8 cellular contexts compared by ENCODE assay signal in the genomic region with DNA sequence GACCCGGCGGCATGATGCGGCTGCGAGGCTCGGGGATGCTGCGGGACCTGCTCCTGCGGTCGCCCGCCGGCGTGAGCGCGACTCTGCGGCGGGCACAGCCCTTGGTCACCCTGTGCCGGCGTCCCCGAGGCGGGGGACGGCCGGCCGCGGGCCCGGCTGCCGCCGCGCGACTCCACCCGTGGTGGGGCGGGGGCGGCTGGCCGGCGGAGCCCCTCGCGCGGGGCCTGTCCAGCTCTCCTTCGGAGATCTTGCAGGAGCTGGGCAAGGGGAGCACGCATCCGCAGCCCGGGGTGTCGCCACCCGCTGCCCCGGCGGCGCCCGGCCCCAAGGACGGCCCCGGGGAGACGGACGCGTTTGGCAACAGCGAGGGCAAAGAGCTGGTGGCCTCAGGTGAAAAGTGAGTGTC. TPM values are rescaled to one million over a fixed set of nuclear protein-coding genes. Genes with fewer than 3 reads are reported as not detected.
A peak's percentile ranks its signal among the peaks of the same experiment; 100 is the strongest.
DNase-seq lines count a peak whose midpoint lies in the region; ATAC-seq and TF ChIP-seq lines count a peak whose summit lies in the region.

No MANE protein-coding gene starts in this region.

- peak overlapping the region; percentile 64 for H3K27ac ChIP-seq in neural cell (ENCODE audit: low read length)

- DNase-seq in NB4 (ENCODE audit: low read depth) = no peak
- no peak for DNase-seq in epithelial cell of esophagus (ENCODE audit: low read depth)
- no peak for DNase-seq in OCI-M2 (lab: John Stamatoyannopoulos, UW; ENCODE audit: unreplicated experiment)
- no peak for DNase-seq in cerebellar cortex (ENCODE audit: low spot score)
- DNase-seq in foreskin melanocyte = no peak
- no peak for DNase-seq in activated CD4-positive, alpha-beta T cell treated with anti-CD3 and anti-CD28 coated beads for 48 hours

- TF ChIP-seq EP300 in neural cell (conservative IDR thresholded peaks at IDR 0.05; ENCODE audit: poor library complexity, severe bottlenecking) = no peak

- TF ChIP-seq RAD21 in neural cell (conservative IDR thresholded peaks at IDR 0.05) = no peak

- H3K4me2 ChIP-seq in neural cell (ENCODE audit: low read length) = no peak overlapping the region

- ATAC-seq in GM21360 (IDR thresholded peaks at IDR 0.05; ENCODE audit: unreplicated experiment) = peak; percentile 3

- H4K20me1 ChIP-seq in neural cell (ENCODE audit: insufficient read depth) = no peaks in the 10 kb centered on the region

- H3K9ac ChIP-seq in neural cell (ENCODE audit: low read length) = peak overlapping the region; percentile 84

- H3K79me2 ChIP-seq in neural cell (replicated peaks; ENCODE audit: insufficient read depth, low read length) = peaks cover 41% of the 10 kb centered on the region

- H3F3A ChIP-seq in neural cell (ENCODE audit: insufficient read depth, low read length, poor library complexity, severe bottlenecking) = no peaks in the 10 kb centered on the region

- TF ChIP-seq POLR2A in NB4 (IDR thresholded peaks at IDR 0.05; ENCODE audit: extremely low read depth, insufficient read length) = no peak

- no peaks in the 10 kb centered on the region for H3K9me3 ChIP-seq in neural cell (ENCODE audit: low read length)

- no peaks in the 10 kb centered on the region for H3K27me3 ChIP-seq in neural cell (ENCODE audit: insufficient read depth, low read depth, low read length)

- TF ChIP-seq CTCF in NB4 (IDR thresholded peaks at IDR 0.05; ENCODE audit: low read depth, low read length) (no peak), epithelial cell of esophagus (IDR thresholded peaks at IDR 0.05; ENCODE audit: insufficient read depth, low read depth, low read length, missing control alignments) (no peak), neural cell (IDR thresholded peaks at IDR 0.05; ENCODE audit: poor library complexity, severe bottlenecking) (no peak)

- peak overlapping the region; percentile 62 for H2AFZ ChIP-seq in neural cell (ENCODE audit: low read depth, low read length)

- H3K4me3 ChIP-seq in NB4 (ENCODE audit: low read depth, low read length) = peak overlapping the region; percentile 92
- H3K4me3 ChIP-seq in epithelial cell of esophagus (ENCODE audit: low read length) = peak overlapping the region; percentile 72
- H3K4me3 ChIP-seq in neural cell (ENCODE audit: low read length) = peak overlapping the region; percentile 92

- no peaks in the 10 kb centered on the region for H3K9me2 ChIP-seq in neural cell (ENCODE audit: insufficient read depth, low read length)

- H3K36me3 ChIP-seq in neural cell (ENCODE audit: insufficient read depth, low read length) = no peaks in the 10 kb centered on the region

TF ChIP-seq in neural cell, 6 proteins besides CTCF, POLR2A, EP300 and RAD21:
- TF ChIP-seq, protein P1, sequence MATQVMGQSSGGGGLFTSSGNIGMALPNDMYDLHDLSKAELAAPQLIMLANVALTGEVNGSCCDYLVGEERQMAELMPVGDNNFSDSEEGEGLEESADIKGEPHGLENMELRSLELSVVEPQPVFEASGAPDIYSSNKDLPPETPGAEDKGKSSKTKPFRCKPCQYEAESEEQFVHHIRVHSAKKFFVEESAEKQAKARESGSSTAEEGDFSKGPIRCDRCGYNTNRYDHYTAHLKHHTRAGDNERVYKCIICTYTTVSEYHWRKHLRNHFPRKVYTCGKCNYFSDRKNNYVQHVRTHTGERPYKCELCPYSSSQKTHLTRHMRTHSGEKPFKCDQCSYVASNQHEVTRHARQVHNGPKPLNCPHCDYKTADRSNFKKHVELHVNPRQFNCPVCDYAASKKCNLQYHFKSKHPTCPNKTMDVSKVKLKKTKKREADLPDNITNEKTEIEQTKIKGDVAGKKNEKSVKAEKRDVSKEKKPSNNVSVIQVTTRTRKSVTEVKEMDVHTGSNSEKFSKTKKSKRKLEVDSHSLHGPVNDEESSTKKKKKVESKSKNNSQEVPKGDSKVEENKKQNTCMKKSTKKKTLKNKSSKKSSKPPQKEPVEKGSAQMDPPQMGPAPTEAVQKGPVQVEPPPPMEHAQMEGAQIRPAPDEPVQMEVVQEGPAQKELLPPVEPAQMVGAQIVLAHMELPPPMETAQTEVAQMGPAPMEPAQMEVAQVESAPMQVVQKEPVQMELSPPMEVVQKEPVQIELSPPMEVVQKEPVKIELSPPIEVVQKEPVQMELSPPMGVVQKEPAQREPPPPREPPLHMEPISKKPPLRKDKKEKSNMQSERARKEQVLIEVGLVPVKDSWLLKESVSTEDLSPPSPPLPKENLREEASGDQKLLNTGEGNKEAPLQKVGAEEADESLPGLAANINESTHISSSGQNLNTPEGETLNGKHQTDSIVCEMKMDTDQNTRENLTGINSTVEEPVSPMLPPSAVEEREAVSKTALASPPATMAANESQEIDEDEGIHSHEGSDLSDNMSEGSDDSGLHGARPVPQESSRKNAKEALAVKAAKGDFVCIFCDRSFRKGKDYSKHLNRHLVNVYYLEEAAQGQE (IDR thresholded peaks at IDR 0.05; ENCODE audit: borderline replicate concordance) = no peak
- peak; percentile 10 for TF ChIP-seq MXI1 (conservative IDR thresholded peaks at IDR 0.05; ENCODE audit: poor library complexity, severe bottlenecking)
- TF ChIP-seq SMC3 (conservative IDR thresholded peaks at IDR 0.05; ENCODE audit: poor library complexity) = peak; percentile 5

RNA-seq across cellular contexts. Expression of a gene that starts 0.5 kb away (rescaled TPM):
- polyA plus RNA-seq in neural cell = 83.2 and 90.2 TPM in 2 replicates
- polyA minus RNA-seq in neural cell = 115 and 136 TPM in 2 replicates
